In the genomic region with DNA sequence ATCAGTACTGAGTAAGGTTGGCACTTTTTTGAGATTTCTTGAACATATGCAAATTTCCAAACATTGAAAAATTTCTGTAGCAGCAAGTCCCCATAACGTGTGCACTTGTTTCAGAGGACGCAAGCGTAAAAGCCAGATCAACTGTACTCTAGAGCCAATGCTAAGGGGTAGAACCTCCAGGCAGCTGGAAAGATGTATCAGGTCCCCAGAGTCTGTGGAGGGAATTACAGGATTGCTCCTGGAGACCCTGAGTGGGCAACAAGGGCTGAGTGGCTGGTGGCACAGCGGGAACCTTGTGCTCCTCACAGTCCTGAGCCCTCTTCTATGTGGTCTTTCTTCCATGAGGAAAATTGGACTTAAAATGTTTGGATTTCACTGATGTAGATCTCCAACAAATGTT, we compare ENCODE assay signal across 28 cellular contexts. TPM values are rescaled to one million over a fixed set of nuclear protein-coding genes. Genes with fewer than 3 reads are reported as not detected.
"Had no signal": no experiment of that assay in that cellular context is flagged by ENCODE, and none has a peak within 500 bp of the region (broad histone marks: within the 10 kb centered on the region; RNA-seq: fewer than 3 reads in every experiment).

No MANE protein-coding gene starts in this region.

- H3K9me3 ChIP-seq: sigmoid colon, vagina had no signal

- H3K27ac ChIP-seq: sigmoid colon, vagina had no signal

- H3K4me2 ChIP-seq: smooth muscle cell had no signal

- ATAC-seq: activated naive CD4-positive, alpha-beta T cell treated with anti-CD3 and anti-CD28 coated beads, Interleukin-2, amount 50 U/mL, for 72 hours; activated T-helper 17 cell treated with anti-CD3 and anti-CD28 coated beads, Interleukin-2, amount 50 U/mL, for 72 hours; esophagus mucosa; left ventricle myocardium superior; natural killer cell; stimulated activated naive B cell treated with anti-CD40 and anti-IgM and Interleukin-4, amounts not matched to agents 10 μg/mL and 1 μg/mL and 100 μg/mL, for 72 hours had no signal

- H3K36me3 ChIP-seq: sigmoid colon, vagina had no signal

- DNase-seq: activated CD4-positive, alpha-beta T cell treated with anti-CD3 and anti-CD28 coated beads for 1 hour; activated CD8-positive, alpha-beta memory T cell treated with anti-CD3 and anti-CD28 coated beads for 24 hours; activated CD8-positive, alpha-beta memory T cell treated with anti-CD3 and anti-CD28 coated beads, Interleukin-2, amount 50 U/mL, for 4 hours; activated T-cell treated with anti-CD3 and anti-CD28 coated beads, Interleukin-2, amount 50 U/mL, for 24 hours; aorta; caudate nucleus; dermis blood vessel endothelial cell; effector memory CD4-positive, alpha-beta T cell; foreskin melanocyte; immature natural killer cell; kidney glomerular epithelial cell; left ventricle myocardium superior; mammary epithelial cell; midbrain; natural killer cell; retina; sigmoid colon; stimulated activated CD4-positive, alpha-beta T cell treated with anti-CD3 and anti-CD28 coated beads, Interleukin-15, amount 100 ng/mL, for 24 hours; stimulated activated CD8-positive, alpha-beta memory T cell treated with anti-CD3 and anti-CD28 coated beads, Interleukin-4, amount 100 ng/mL, for 48 hours; stimulated activated naive B cell treated with anti-CD40 and anti-IgM and Interleukin-4, amounts not matched to agents 10 μg/mL and 1 μg/mL and 100 μg/mL, for 72 hours; trophoblast cell had no signal

- H3K4me3 ChIP-seq: sigmoid colon, smooth muscle cell, vagina had no signal

- H3K27me3 ChIP-seq: vagina had no signal

- H3K4me1 ChIP-seq: sigmoid colon, vagina had no signal

RNA-seq across cellular contexts. Expression of a gene that starts 53.9 kb away (rescaled TPM):
- total RNA-seq: activated naive CD4-positive, alpha-beta T cell treated with anti-CD3 and anti-CD28 coated beads, Interleukin-2, amount 50 U/mL, for 72 hours; activated T-helper 17 cell treated with anti-CD3 and anti-CD28 coated beads, Interleukin-2, amount 50 U/mL, for 72 hours; aorta; dermis blood vessel endothelial cell; endothelial cell of umbilical vein; esophagus mucosa; left ventricle myocardium superior; mammary epithelial cell; natural killer cell; osteoblast; vagina had no signal
- polyA plus RNA-seq: endothelial cell of umbilical vein, immature natural killer cell, mammary epithelial cell, smooth muscle cell had no signal
